Comparison of ENCODE assay signal across 8 cellular contexts in genomic region chr20:25058797-25059486, GRCh38. TPM values are rescaled to one million over a fixed set of nuclear protein-coding genes. Genes with fewer than 3 reads are reported as not detected.
DNase-seq lines count a peak whose midpoint lies in the region; ATAC-seq and TF ChIP-seq lines count a peak whose summit lies in the region.

No MANE protein-coding gene starts in this region.

- H3K9ac ChIP-seq in iPS-20b (ENCODE audit: low read depth, low read length) (no peak overlapping the region), subcutaneous abdominal adipose tissue (ENCODE audit: low read length in 5 of 5) (peak overlapping the region in 3 of 5 donors; percentile 66 to 75 (median 68))

- DNase-seq in activated CD4-positive, alpha-beta T cell treated with anti-CD3 and anti-CD28 coated beads, Interleukin-2, amount 10 ng/mL, durations not matched to agents 7 days and 5 days, result peak; percentile 18
- DNase-seq in activated CD4-positive, alpha-beta T cell treated with anti-CD3 and anti-CD28 coated beads for 1 hour, result no peak
- DNase-seq in activated B cell treated with CpG ODN at 0.5 μM for 24 hours (no peak), globus pallidus (ENCODE audit: low spot score) (no peak), GM20000 (ENCODE audit: low spot score) (no peak)
- no peak for DNase-seq in activated CD4-positive, CD25-positive, alpha-beta regulatory T cell treated with anti-CD3 and anti-CD28 coated beads, Interleukin-2, amount 50 U/mL, for 72 hours

- H3K36me3 ChIP-seq in iPS-20b (ENCODE audit: insufficient read depth, low read depth, low read length) (no peaks in the 10 kb centered on the region), subcutaneous abdominal adipose tissue (ENCODE audit: control insufficient read depth in 5 of 5, insufficient read depth in 5 of 5, low read length in 5 of 5) (no peaks in the 10 kb centered on the region)

- H3K27me3 ChIP-seq in iPS-20b (ENCODE audit: insufficient read depth, low read length) (peaks cover 100% of the 10 kb centered on the region), subcutaneous abdominal adipose tissue (ENCODE audit: control insufficient read depth in 5 of 5, insufficient read depth in 4 of 5, low read length in 5 of 5) (peaks cover 0 to 6% (median 0%) of the 10 kb centered on the region in 5 donors)

- H3K4me3 ChIP-seq in iPS-20b (ENCODE audit: low read length) (peak overlapping the region; percentile 65; the same call in 1 of the 2 replicates), subcutaneous abdominal adipose tissue (ENCODE audit: low read depth in 1 of 5, low read length in 5 of 5) (peak overlapping the region; percentile 59 to 89 (median 78))

- intact Hi-C loops in activated B cell treated with CpG ODN at 0.5 μM for 24 hours (cut with micrococcal nuclease), result loop anchor here (1.0 to 5.0 kb wide), 8 partner anchors 67 to 1697 kb away; partner anchors contain the start of genes ABHD12, APMAP, GZF1 and ZNF337

- H3K9me3 Mint-ChIP-seq in activated CD4-positive, alpha-beta T cell treated with anti-CD3 and anti-CD28 coated beads, Interleukin-2, amount 10 ng/mL, durations not matched to agents 7 days and 5 days, result no peaks in the 10 kb centered on the region
- H3K9me3 Mint-ChIP-seq in activated B cell treated with CpG ODN at 0.5 μM for 24 hours, result no peaks in the 10 kb centered on the region

- peak overlapping the region; percentile 91 for H3K27ac Mint-ChIP-seq in activated CD4-positive, alpha-beta T cell treated with anti-CD3 and anti-CD28 coated beads, Interleukin-2, amount 10 ng/mL, durations not matched to agents 7 days and 5 days
- H3K27ac Mint-ChIP-seq in activated B cell treated with CpG ODN at 0.5 μM for 24 hours, result peak overlapping the region; percentile 80

- peaks cover 14% of the 10 kb centered on the region for H3K36me3 Mint-ChIP-seq in activated CD4-positive, alpha-beta T cell treated with anti-CD3 and anti-CD28 coated beads, Interleukin-2, amount 10 ng/mL, durations not matched to agents 7 days and 5 days (ENCODE audit: low read depth)
- H3K36me3 Mint-ChIP-seq in activated B cell treated with CpG ODN at 0.5 μM for 24 hours (ENCODE audit: low read depth), result peaks cover 10% of the 10 kb centered on the region

- ATAC-seq in activated B cell treated with CpG ODN at 0.5 μM for 24 hours (ENCODE audit: low read depth), result no peak

- H3K4me1 ChIP-seq in iPS-20b (ENCODE audit: insufficient read depth, low read length), result no peaks in the 10 kb centered on the region
- H3K4me1 ChIP-seq in subcutaneous abdominal adipose tissue (ENCODE audit: control insufficient read depth in 5 of 5, insufficient read depth in 5 of 5, low read length in 5 of 5), result peaks cover 5 to 54% (median 44%) of the 10 kb centered on the region in 5 donors

- peaks cover 43% of the 10 kb centered on the region for H3K4me1 Mint-ChIP-seq in activated CD4-positive, alpha-beta T cell treated with anti-CD3 and anti-CD28 coated beads, Interleukin-2, amount 10 ng/mL, durations not matched to agents 7 days and 5 days
- H3K4me1 Mint-ChIP-seq in activated B cell treated with CpG ODN at 0.5 μM for 24 hours, result peaks cover 57% of the 10 kb centered on the region

- H3K9me3 ChIP-seq in iPS-20b (ENCODE audit: insufficient read depth, low read depth, low read length), result no peaks in the 10 kb centered on the region
- H3K9me3 ChIP-seq in subcutaneous abdominal adipose tissue (ENCODE audit: control insufficient read depth in 5 of 5, low read length in 5 of 5), result no peaks in the 10 kb centered on the region

- no peak overlapping the region for H3K27ac ChIP-seq in iPS-20b (ENCODE audit: low read length)
- H3K27ac ChIP-seq in subcutaneous abdominal adipose tissue (ENCODE audit: low read depth, low read length), result peak overlapping the region; percentile 69

- no peak for TF ChIP-seq CTCF in activated B cell treated with CpG ODN at 0.5 μM for 24 hours (IDR thresholded peaks at IDR 0.05)
- TF ChIP-seq CTCF in GM20000 (IDR thresholded peaks at IDR 0.05; ENCODE audit: extremely low read depth, missing control alignments), result no peak

- CTCF ChIA-PET in activated CD4-positive, alpha-beta T cell treated with anti-CD3 and anti-CD28 coated beads, Interleukin-2, amount 10 ng/mL, durations not matched to agents 7 days and 5 days (lab: Charles Lee), result interaction anchor here (1.3 to 2.0 kb wide), 2 partner anchors 15 to 65 kb away, joined by 3 to 7 read pairs; no protein-coding TSS in a partner anchor
- CTCF ChIA-PET in activated B cell treated with CpG ODN at 0.5 μM for 24 hours (lab: Charles Lee), result interaction anchor here (1.0 to 1.3 kb wide), 3 partner anchors 61 to 340 kb away, joined by 3 to 7 read pairs (median 4); no protein-coding TSS in a partner anchor

- peaks cover 18% of the 10 kb centered on the region for H3K27me3 Mint-ChIP-seq in activated CD4-positive, alpha-beta T cell treated with anti-CD3 and anti-CD28 coated beads, Interleukin-2, amount 10 ng/mL, durations not matched to agents 7 days and 5 days
- H3K27me3 Mint-ChIP-seq in activated B cell treated with CpG ODN at 0.5 μM for 24 hours, result no peaks in the 10 kb centered on the region

- POLR2A ChIA-PET in activated CD4-positive, alpha-beta T cell treated with anti-CD3 and anti-CD28 coated beads, Interleukin-2, amount 10 ng/mL, durations not matched to agents 7 days and 5 days (lab: Charles Lee), result interaction anchor here (1.0 kb wide), 1 partner anchor 61 kb away, joined by 3 read pairs; no protein-coding TSS in a partner anchor
- POLR2A ChIA-PET in activated B cell treated with CpG ODN at 0.5 μM for 24 hours (lab: Charles Lee), result interaction anchor here (0.6 to 4.8 kb wide), 12 partner anchors 9 to 349 kb away, joined by 3 to 54 read pairs (median 4); partner anchors contain the start of genes ABHD12, APMAP, ENTPD6 and GINS1

- H3K4me3 Mint-ChIP-seq in activated CD4-positive, alpha-beta T cell treated with anti-CD3 and anti-CD28 coated beads, Interleukin-2, amount 10 ng/mL, durations not matched to agents 7 days and 5 days, result peak overlapping the region; percentile 73
- H3K4me3 Mint-ChIP-seq in activated B cell treated with CpG ODN at 0.5 μM for 24 hours, result peak overlapping the region; percentile 82

RNA-seq across cellular contexts. Expression of gene ACSS1, which starts 1.0 kb away (rescaled TPM):
- total RNA-seq in activated CD4-positive, alpha-beta T cell treated with anti-CD3 and anti-CD28 coated beads, Interleukin-2, amount 10 ng/mL, durations not matched to agents 7 days and 5 days, result 10 to 100 TPM; 41.1 to 54.1 TPM
- 30.5 and 34.4 TPM in 2 replicates for total RNA-seq in activated B cell treated with CpG ODN at 0.5 μM for 24 hours

RNA-seq across cellular contexts. Expression of gene VSX1, which starts 23.0 kb away (rescaled TPM):
- total RNA-seq in activated CD4-positive, alpha-beta T cell treated with anti-CD3 and anti-CD28 coated beads, Interleukin-2, amount 10 ng/mL, durations not matched to agents 7 days and 5 days, result not detected
- total RNA-seq in activated B cell treated with CpG ODN at 0.5 μM for 24 hours, result not detected in 2 replicates
